8 cellular contexts compared by ENCODE assay signal in the genomic region with DNA sequence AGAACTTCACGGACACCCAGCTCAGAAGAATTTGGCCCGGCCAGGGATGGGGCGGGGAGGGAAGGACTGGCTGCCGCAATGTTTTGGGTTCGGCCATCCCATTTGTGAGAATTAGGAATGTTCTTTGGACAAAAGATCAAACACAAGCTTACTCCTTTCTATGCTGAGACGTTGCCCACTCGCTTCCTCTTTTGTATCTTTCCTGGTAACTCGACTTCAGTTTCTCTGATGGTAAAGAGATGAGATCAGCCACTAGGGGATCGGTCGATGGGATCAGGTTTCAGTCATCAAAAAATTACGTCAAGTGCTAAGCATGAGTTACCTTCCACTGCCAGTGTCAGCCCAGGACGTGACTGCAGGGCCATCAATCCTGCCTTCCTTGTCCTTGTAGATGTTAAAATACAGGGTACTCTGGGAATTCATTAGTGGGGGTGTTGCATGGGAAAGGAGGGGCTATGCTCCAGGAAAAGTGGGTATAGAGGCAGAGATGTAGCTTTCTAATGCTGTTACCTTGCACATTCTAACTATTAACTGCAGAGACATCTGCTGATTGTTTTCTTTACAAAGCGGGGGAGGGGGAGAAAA.
DNase-seq lines count a peak whose midpoint lies in the region; ATAC-seq, FAIRE-seq and TF ChIP-seq lines count a peak whose summit lies in the region.

No MANE protein-coding gene starts in this region.

- CTCF ChIA-PET in A549 (lab: Yijun Ruan, JAX): interaction anchor here (0.6 kb wide), 1 partner anchor 36 kb away, joined by 3 read pairs; no protein-coding TSS in a partner anchor

- no peaks in the 10 kb centered on the region for H3K27me3 ChIP-seq in gastroesophageal sphincter

- TF ChIP-seq POLR2A in A549 (IDR thresholded peaks at IDR 0.05; ENCODE audit: low read length) (no peak), gastroesophageal sphincter (IDR thresholded peaks at IDR 0.05) (no peak)

- TF ChIP-seq CTCF in A549 (IDR thresholded peaks at IDR 0.05) (no peak), gastroesophageal sphincter (IDR thresholded peaks at IDR 0.05) (peak in 1 of 4 experiments; percentile 20)

- H3K4me2 ChIP-seq in A549: peak overlapping the region; percentile 20; the same call in 1 of the 3 replicates

- H3K27ac ChIP-seq in A549 (no peak overlapping the region), gastroesophageal sphincter (peak overlapping the region in 1 of 4 donors; percentile 20)

- H3K9me3 ChIP-seq in A549: no peaks in the 10 kb centered on the region; the same call in 2 of the 3 replicates
- H3K9me3 ChIP-seq in gastroesophageal sphincter: no peaks in the 10 kb centered on the region

- DNase-seq in A549 (ENCODE audit: low read depth in 1 of 2, low spot score in 1 of 2) (peak; percentile 18 to 36), RKO (ENCODE audit: low spot score) (peak; percentile 56), skeletal muscle cell (ENCODE audit: low read depth) (peak; percentile 79), NCI-H1694 (lab: John Stamatoyannopoulos, UW) (no peak), amygdala (lab: John Stamatoyannopoulos, UW) (no peak)

- POLR2A ChIA-PET in A549 (lab: Yijun Ruan, JAX): no interaction called here

- H3K36me3 ChIP-seq in gastroesophageal sphincter: no peaks in the 10 kb centered on the region

- no peak for FAIRE-seq in A549 (lab: Jason Lieb, UNC)

- TF ChIP-seq RAD21 in A549 (conservative IDR thresholded peaks at IDR 0.05 in 1 of 2, IDR thresholded peaks at IDR 0.05 in 1 of 2): no peak

- TF ChIP-seq EP300 in A549 (IDR thresholded peaks at IDR 0.05): no peak
- TF ChIP-seq EP300 in gastroesophageal sphincter (IDR thresholded peaks at IDR 0.05): no peak

- ATAC-seq in A549 (peak; percentile 52 to 61; a peak in 3 of 6 replicates), HG02973 (IDR thresholded peaks at IDR 0.05; ENCODE audit: unreplicated experiment) (peak; percentile 27), gastroesophageal sphincter (peak; percentile 80), GM21737 (IDR thresholded peaks at IDR 0.05; ENCODE audit: unreplicated experiment) (no peak)

- no peaks in the 10 kb centered on the region for H3K4me1 ChIP-seq in A549
- H3K4me1 ChIP-seq in gastroesophageal sphincter: peaks cover 0 to 4% (median 0%) of the 10 kb centered on the region in 3 donors

- H3K4me3 ChIP-seq in A549 (no peak overlapping the region), gastroesophageal sphincter (peak overlapping the region in 1 of 2 donors; percentile 3), skeletal muscle cell (ENCODE audit: low read depth, low read length) (no peak overlapping the region)

- 23% methylated on average over 13 of the region's 13 CpGs for WGBS in A549 (ENCODE audit: missing lambda C conversion rate)
- WGBS in gastroesophageal sphincter (ENCODE audit: low coverage in 1 of 2), 2 donors: 14 to 30% methylated on average over 12 of the region's 13 CpGs

TF ChIP-seq in A549, 52 proteins besides CTCF, POLR2A, EP300 and RAD21:
- no peak for TF ChIP-seq HEYL (CRISPR knock-in tag; IDR thresholded peaks at IDR 0.05)
- no peak for TF ChIP-seq BCL3 (IDR thresholded peaks at IDR 0.05)
- no peak for TF ChIP-seq MAZ (IDR thresholded peaks at IDR 0.05; ENCODE audit: borderline replicate concordance, low read depth, low read length)
- TF ChIP-seq REST (IDR thresholded peaks at IDR 0.05): no peak
- no peak for TF ChIP-seq NR3C1 (IDR thresholded peaks at IDR 0.05)
TF ChIP-seq in A549: peak in this region for 0.

Comparison
In these comparisons a context has a peak if more than half of its experiments do, and no peak if none do; other contexts are left out.
1. DNase-seq: peak in A549 (2 of 2), RKO (single experiment) and skeletal muscle cell (single experiment); none in NCI-H1694 (single experiment) and amygdala (0 of 56).